Comparison of ENCODE assay signal across 12 cellular contexts in genomic region chr16:2500634-2500936, GRCh38. TPM values are rescaled to one million over a fixed set of nuclear protein-coding genes. Genes with fewer than 3 reads are reported as not detected.
DNase-seq lines count a peak whose midpoint lies in the region; ATAC-seq, FAIRE-seq and TF ChIP-seq lines count a peak whose summit lies in the region.
"Had no signal": no experiment of that assay in that cellular context is flagged by ENCODE, and none has a peak within 500 bp of the region (broad histone marks: within the 10 kb centered on the region; RNA-seq: fewer than 3 reads in every experiment).

No MANE protein-coding gene starts in this region.

- no peak for DNase-seq in A549 (ENCODE audit: low read depth in 1 of 2, low spot score in 1 of 2)
- DNase-seq in choroid plexus epithelial cell (ENCODE audit: low read depth), result no peak
- no peak for DNase-seq in stimulated activated CD4-positive, alpha-beta T cell treated with anti-CD3 and anti-CD28 coated beads, Interleukin-1b, Interleukin-23, amount 100 ng/mL, for 48 hours
- DNase-seq: foreskin keratinocyte had no signal

- no peak for FAIRE-seq in A549 (lab: Jason Lieb, UNC)
- FAIRE-seq: pancreas had no signal

- WGBS in A549 (ENCODE audit: missing lambda C conversion rate), result 79% methylated on average over 12 of the region's 12 CpGs

- H3K9me3 ChIP-seq in A549 (no peaks in the 10 kb centered on the region), HEK293 (ENCODE audit: control insufficient read depth, insufficient read depth, low read depth, low read length) (no peaks in the 10 kb centered on the region)
- H3K9me3 ChIP-seq: BLaER1 treated with 17β-estradiol and CSF1 and Interleukin-3, amounts not matched to agents 10 nM and 100 nM; pancreas; sigmoid colon; suprapubic skin had no signal

- TF ChIP-seq POLR2A in A549 (IDR thresholded peaks at IDR 0.05; ENCODE audit: low read length), result no peak

- TF ChIP-seq RAD21 in A549 (conservative IDR thresholded peaks at IDR 0.05 in 1 of 2, IDR thresholded peaks at IDR 0.05 in 1 of 2), result no peak

- H3K27ac ChIP-seq in A549 (no peak overlapping the region), HEK293 (ENCODE audit: extremely low read depth, low read depth, low read length) (no peak overlapping the region)
- H3K27ac ChIP-seq: BLaER1 treated with 17β-estradiol and CSF1 and Interleukin-3, amounts not matched to agents 10 nM and 100 nM; foreskin keratinocyte; pancreas had no signal

- no peak for TF ChIP-seq EP300 in A549 (IDR thresholded peaks at IDR 0.05)

- ATAC-seq in A549 (peak; percentile 57 to 63), HG02973 (IDR thresholded peaks at IDR 0.05; ENCODE audit: unreplicated experiment) (no peak), HG03432 (IDR thresholded peaks at IDR 0.05; ENCODE audit: unreplicated experiment) (no peak)

- H3K4me3 ChIP-seq in A549 (no peak overlapping the region), HEK293 (ENCODE audit: low read depth, low read length) (no peak overlapping the region), choroid plexus epithelial cell (ENCODE audit: low read depth, low read length) (no peak overlapping the region)
- H3K4me3 ChIP-seq: BLaER1 treated with 17β-estradiol and CSF1 and Interleukin-3, amounts not matched to agents 10 nM and 100 nM had no signal

- CTCF ChIA-PET in A549 (lab: Yijun Ruan, JAX) (interaction anchor here (0.6 to 6.4 kb wide), 52 partner anchors 12 to 348 kb away, joined by 3 to 98 read pairs (median 4); partner anchors contain the start of genes ABCA3, AMDHD2, ATP6V0C and CCNF), HEK293 (lab: Yijun Ruan, JAX) (interaction anchor here (0.6 to 2.6 kb wide), 17 partner anchors 8 to 306 kb away, joined by 3 to 28 read pairs (median 4); partner anchors contain the start of genes ATP6V0C, CASKIN1, CEMP1 and TEDC2)

- H3K4me1 ChIP-seq in A549, result peaks cover 28% of the 10 kb centered on the region
- peaks cover 7% of the 10 kb centered on the region for H3K4me1 ChIP-seq in HEK293 (ENCODE audit: control insufficient read depth, insufficient read depth, low read length)
- H3K4me1 ChIP-seq: foreskin keratinocyte had no signal

- POLR2A ChIA-PET in A549 (lab: Yijun Ruan, JAX) (interaction anchor here (0.6 kb wide), 1 partner anchor 262 kb away, joined by 3 read pairs; no protein-coding TSS in a partner anchor), HEK293 (lab: Yijun Ruan, JAX) (interaction anchor here (1.2 to 2.1 kb wide), 5 partner anchors 26 to 346 kb away, joined by 4 to 27 read pairs (median 8); partner anchors contain the start of genes TBC1D24 and TRAF7)

- H3K36me3 ChIP-seq in HEK293 (ENCODE audit: control insufficient read depth in 2 of 2, insufficient read depth in 1 of 2, low read length in 2 of 2), result peaks cover 0 to 39% of the 10 kb centered on the region in 2 experiments; a peak in 1 of 3 replicates

- TF ChIP-seq CTCF in A549 (IDR thresholded peaks at IDR 0.05), result no peak
- TF ChIP-seq CTCF in HEK293 (tag by site-specific recombination; IDR thresholded peaks at IDR 0.05), result no peak
- peak; percentile 2 for TF ChIP-seq CTCF in choroid plexus epithelial cell (conservative IDR thresholded peaks at IDR 0.05; ENCODE audit: low read depth, low read length)

- H3K4me2 ChIP-seq in A549, result no peak overlapping the region

TF ChIP-seq in A549, 52 proteins besides CTCF, POLR2A, EP300 and RAD21 (continues in another document):
- no peak for TF ChIP-seq RARB (CRISPR knock-in tag; IDR thresholded peaks at IDR 0.05)
- TF ChIP-seq USF2 (IDR thresholded peaks at IDR 0.05), result no peak
- no peak for TF ChIP-seq HMGXB4 (CRISPR knock-in tag; IDR thresholded peaks at IDR 0.05; ENCODE audit: borderline replicate concordance)
- no peak for TF ChIP-seq KDM1A (IDR thresholded peaks at IDR 0.05; ENCODE audit: low read depth)
- no peak for TF ChIP-seq NFE2L2 (conservative IDR thresholded peaks at IDR 0.05; ENCODE audit: low read length)
- no peak for TF ChIP-seq EHMT2 (IDR thresholded peaks at IDR 0.05; ENCODE audit: low read depth)
- no peak for TF ChIP-seq RFX5 (IDR thresholded peaks at IDR 0.05)

TF ChIP-seq in HEK293, 187 proteins besides CTCF, POLR2A, EP300 and RAD21:
- TF ChIP-seq ZNF521 (tag by site-specific recombination; IDR thresholded peaks at IDR 0.05), result no peak
- no peak for TF ChIP-seq INSM2 (tag by site-specific recombination; IDR thresholded peaks at IDR 0.05)
- TF ChIP-seq ZNF214 (tag by site-specific recombination; IDR thresholded peaks at IDR 0.05; ENCODE audit: borderline replicate concordance), result no peak
- no peak for TF ChIP-seq RBAK (tag by site-specific recombination; IDR thresholded peaks at IDR 0.05)
- TF ChIP-seq ZNF146 (tag by site-specific recombination; IDR thresholded peaks at IDR 0.05), result 0 out of 2 replicates have a peak, but pooled peaks have one; percentile 2
- TF ChIP-seq ZNF202 (tag by site-specific recombination; IDR thresholded peaks at IDR 0.05; ENCODE audit: borderline replicate concordance), result no peak

RNA-seq across cellular contexts. Expression of gene ATP6V0C, which starts 13.2 kb away (rescaled TPM):
- polyA plus RNA-seq in A549 (2011; rRNA removed) (9.4 and 14.7 TPM in 2 replicates), A549 (2017; fragmentation: RNase III; extraction: RNeasy Plus Mini Kit Qiagen cat#74134 plus additional on column Dnase treatment) (152 to 153 TPM (median 153 TPM) in 3 replicates)
- 93.2 and 106 TPM in 2 replicates for polyA plus RNA-seq in A549 (2012; cell fraction: cytosol; rRNA removed)
- 111 and 115 TPM in 2 replicates for polyA plus RNA-seq in A549 (2012; cell fraction: nucleus; rRNA removed)
- 15.8 and 32.8 TPM in 2 replicates for polyA minus RNA-seq in A549 (2011; rRNA and poly(A)+ RNA removed)

RNA-seq across cellular contexts. Expression of gene AMDHD2, which starts 19.6 kb away (rescaled TPM):
- polyA plus RNA-seq in A549 (2011; rRNA removed), result 5.2 and 6.6 TPM in 2 replicates
- polyA plus RNA-seq in A549 (2012; cell fraction: cytosol; rRNA removed), result 22.2 and 28.7 TPM in 2 replicates
- polyA plus RNA-seq in A549 (2012; cell fraction: nucleus; rRNA removed), result 173 and 198 TPM in 2 replicates
- 21.7 to 28.8 TPM (median 27.7 TPM) in 3 replicates for polyA plus RNA-seq in A549 (2017; fragmentation: RNase III; extraction: RNeasy Plus Mini Kit Qiagen cat#74134 plus additional on column Dnase treatment)
- 6.9 and 9.6 TPM in 2 replicates for polyA minus RNA-seq in A549 (2011; rRNA and poly(A)+ RNA removed)

RNA-seq across cellular contexts. Expression of gene TBC1D24, which starts 25.7 kb away (rescaled TPM):
- 4.0 and 4.2 TPM in 2 replicates for polyA plus RNA-seq in A549 (2011; rRNA removed)
- 6.2 and 8.4 TPM in 2 replicates for polyA plus RNA-seq in A549 (2012; cell fraction: cytosol; rRNA removed)
- polyA plus RNA-seq in A549 (2012; cell fraction: nucleus; rRNA removed), result 19.7 and 29.5 TPM in 2 replicates
- 5.9 to 7.3 TPM (median 6.3 TPM) in 3 replicates for polyA plus RNA-seq in A549 (2017; fragmentation: RNase III; extraction: RNeasy Plus Mini Kit Qiagen cat#74134 plus additional on column Dnase treatment)
- 5.1 and 7.7 TPM in 2 replicates for polyA minus RNA-seq in A549 (2011; rRNA and poly(A)+ RNA removed)

RNA-seq across cellular contexts. Expression of gene NTN3, which starts 29.5 kb away (rescaled TPM):
- polyA plus RNA-seq in A549 (2011; rRNA removed), result not detected in 2 replicates
- polyA plus RNA-seq in A549 (2012; cell fraction: cytosol; rRNA removed), result 0.01 TPM in 1 of 2 replicates, not detected in the other
- polyA plus RNA-seq in A549 (2012; cell fraction: nucleus; rRNA removed), result 0.04 and 0.19 TPM in 2 replicates
- polyA plus RNA-seq in A549 (2017; fragmentation: RNase III; extraction: RNeasy Plus Mini Kit Qiagen cat#74134 plus additional on column Dnase treatment), result 0.04 TPM in 1 of 3 replicates, not detected in the others
- not detected in 2 replicates for polyA minus RNA-seq in A549 (2011; rRNA and poly(A)+ RNA removed)
- polyA plus RNA-seq: foreskin keratinocyte; naive thymus-derived CD4-positive, alpha-beta T cell had no signal

RNA-seq across cellular contexts. Expression of gene CEMP1, which starts 30.6 kb away (rescaled TPM):
- polyA plus RNA-seq in A549 (2011; rRNA removed), result not detected in 2 replicates
- not detected in 2 replicates for polyA plus RNA-seq in A549 (2012; cell fraction: cytosol; rRNA removed)
- polyA plus RNA-seq in A549 (2012; cell fraction: nucleus; rRNA removed), result not detected in 2 replicates
- polyA plus RNA-seq in A549 (2017; fragmentation: RNase III; extraction: RNeasy Plus Mini Kit Qiagen cat#74134 plus additional on column Dnase treatment), result not detected in 3 replicates
- polyA minus RNA-seq in A549 (2011; rRNA and poly(A)+ RNA removed), result not detected in 2 replicates
- polyA plus RNA-seq: foreskin keratinocyte had no signal

Comparison
In these comparisons a context has a peak if more than half of its experiments do, and no peak if none do; other contexts are left out.
1. ATAC-seq: peak in A549 (2 of 2); none in HG02973 (single experiment) and HG03432 (single experiment).